34 cellular contexts compared by ENCODE assay signal in the genomic region with DNA sequence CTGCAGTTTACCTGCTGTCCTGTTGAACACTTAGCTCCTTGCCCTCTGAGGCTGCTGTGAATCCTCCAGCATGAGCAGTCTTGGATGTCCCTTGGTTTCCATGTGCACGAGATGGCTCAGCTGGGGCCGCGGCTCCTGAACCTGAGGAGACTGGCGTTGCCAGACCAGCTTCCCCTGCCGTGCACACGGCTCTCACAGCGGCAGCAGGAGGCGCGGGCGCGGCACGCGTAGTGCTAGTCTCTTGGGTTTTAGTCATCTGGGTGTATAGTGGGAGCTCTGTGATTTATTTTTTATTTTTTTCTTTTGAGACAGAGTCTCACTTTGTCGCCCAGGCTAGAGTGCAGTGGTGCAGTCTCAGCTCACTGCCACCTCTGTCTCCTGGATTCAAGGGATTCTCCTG. TPM values are rescaled to one million over a fixed set of nuclear protein-coding genes. Genes with fewer than 3 reads are reported as not detected.
"Had no signal": no experiment of that assay in that cellular context is flagged by ENCODE, and none has a peak within 500 bp of the region (broad histone marks: within the 10 kb centered on the region; RNA-seq: fewer than 3 reads in every experiment).

No MANE protein-coding gene starts in this region.

- H3K36me3 Mint-ChIP-seq: activated naive CD8-positive, alpha-beta T cell had no signal

- H3K4me1 Mint-ChIP-seq: activated B cell treated with CpG ODN at 0.5 μM for 24 hours; activated T-helper 17 cell treated with anti-CD3 and anti-CD28 coated beads, Interleukin-2, amount 50 U/mL, for 72 hours; central memory CD8-positive, alpha-beta T cell had no signal

- H3K27ac Mint-ChIP-seq: activated B cell treated with CpG ODN at 0.5 μM for 24 hours; activated CD8-positive, alpha-beta T cell treated with anti-CD3 and anti-CD28 coated beads for 36 hours; activated naive CD8-positive, alpha-beta T cell; activated T-helper 17 cell treated with anti-CD3 and anti-CD28 coated beads, Interleukin-2, amount 50 U/mL, for 72 hours; dendritic cell treated with granulocyte-macrophage colony-stimulating factor and Interleukin-4, amounts not matched to agents 40 ng/mL and 50 ng/mL, for 4 days; T-cell; T-helper 1 cell treated with Interleukin-12 subunit alpha and Interleukin-12 subunit beta and Interleukin-4 antibody, amounts not matched to agents 30 μg/mL and 1 μg/mL, for 36 hours; T-helper 2 cell treated with Interferon-gamma antibody and Interleukin-4, amounts not matched to agents 5 μg/mL and 100 μg/mL, for 36 hours had no signal

- H3K27me3 ChIP-seq: brain microvascular endothelial cell, dorsolateral prefrontal cortex, esophagus muscularis mucosa, foreskin keratinocyte, gastrocnemius medialis had no signal

- ATAC-seq: activated CD4-positive, CD25-positive, alpha-beta regulatory T cell treated with anti-CD3 and anti-CD28 coated beads, Interleukin-2, amount 50 U/mL, for 24 hours; activated CD8-positive, alpha-beta T cell treated with anti-CD3 and anti-CD28 coated beads for 36 hours; activated T-cell treated with anti-CD3 and anti-CD28 coated beads, Interleukin-2, amount 50 U/mL, for 4 hours; activated T-helper 17 cell treated with anti-CD3 and anti-CD28 coated beads, Interleukin-2, amount 50 U/mL, for 72 hours; effector memory CD8-positive, alpha-beta T cell; foreskin keratinocyte; gastrocnemius medialis; T-cell had no signal

- H3K4me1 ChIP-seq: foreskin keratinocyte had no signal

- H3K4me3 ChIP-seq: coronary artery, dorsolateral prefrontal cortex, esophagus muscularis mucosa, gastrocnemius medialis had no signal

- DNase-seq: activated B cell treated with CpG ODN at 0.5 μM for 24 hours; activated CD4-positive, alpha-beta T cell treated with anti-CD3 and anti-CD28 coated beads for 48 hours; activated CD4-positive, alpha-beta T cell treated with anti-CD3 and anti-CD28 coated beads, Interleukin-2, amount 50 U/mL, for 1 hour; activated CD4-positive, alpha-beta T cell treated with anti-CD3 and anti-CD28 coated beads, Interleukin-2, amount 50 U/mL, for 48 hours; activated CD8-positive, alpha-beta memory T cell treated with anti-CD3 and anti-CD28 coated beads for 24 hours; activated CD8-positive, alpha-beta T cell treated with anti-CD3 and anti-CD28 coated beads for 36 hours; activated effector memory CD4-positive, alpha-beta T cell treated with Interleukin-2 at 50 U/mL for 16 hours; activated gamma-delta T cell treated with Interleukin-2 at 50 U/mL for 16 hours; activated naive CD4-positive, alpha-beta T cell treated with anti-CD3 and anti-CD28 coated beads, Interleukin-2, amount 50 U/mL, for 16 hours; activated naive CD4-positive, alpha-beta T cell treated with Interleukin-2 at 50 U/mL for 16 hours; activated T-cell treated with anti-CD3 and anti-CD28 coated beads, Interleukin-2, amount 50 U/mL, for 4 hours; amniotic stem cell; brain microvascular endothelial cell; effector memory CD8-positive, alpha-beta T cell; erythroblast; foreskin keratinocyte; gastrocnemius medialis; glutamatergic neuron; T-cell; T1000; WERI-Rb-1 had no signal

- H3K27ac ChIP-seq: brain microvascular endothelial cell, esophagus muscularis mucosa, foreskin keratinocyte, WERI-Rb-1 had no signal

- H3K9me3 ChIP-seq: esophagus muscularis mucosa, gastrocnemius medialis had no signal

- H3K27me3 Mint-ChIP-seq: activated B cell treated with CpG ODN at 0.5 μM for 24 hours; activated CD8-positive, alpha-beta T cell treated with anti-CD3 and anti-CD28 coated beads for 36 hours; activated naive CD8-positive, alpha-beta T cell; activated T-helper 17 cell treated with anti-CD3 and anti-CD28 coated beads, Interleukin-2, amount 50 U/mL, for 72 hours; central memory CD8-positive, alpha-beta T cell; dendritic cell treated with granulocyte-macrophage colony-stimulating factor and Interleukin-4, amounts not matched to agents 40 ng/mL and 50 ng/mL, for 4 days; effector memory CD8-positive, alpha-beta T cell; T-cell had no signal

- H3K4me3 Mint-ChIP-seq: activated B cell treated with CpG ODN at 0.5 μM for 24 hours; activated CD8-positive, alpha-beta T cell treated with anti-CD3 and anti-CD28 coated beads for 36 hours; activated naive CD8-positive, alpha-beta T cell; activated T-cell treated with anti-CD3 and anti-CD28 coated beads, Interleukin-2, amount 50 U/mL, for 4 hours; activated T-helper 17 cell treated with anti-CD3 and anti-CD28 coated beads, Interleukin-2, amount 50 U/mL, for 72 hours; central memory CD8-positive, alpha-beta T cell; dendritic cell treated with granulocyte-macrophage colony-stimulating factor and Interleukin-4, amounts not matched to agents 40 ng/mL and 50 ng/mL, for 4 days; effector memory CD8-positive, alpha-beta T cell; T-cell; T-helper 1 cell treated with Interleukin-12 subunit alpha and Interleukin-12 subunit beta and Interleukin-4 antibody, amounts not matched to agents 30 μg/mL and 1 μg/mL, for 36 hours; T-helper 2 cell treated with Interferon-gamma antibody and Interleukin-4, amounts not matched to agents 5 μg/mL and 100 μg/mL, for 36 hours had no signal

RNA-seq across cellular contexts. Expression of gene MUC6, which starts 54.8 kb away (rescaled TPM):
- total RNA-seq: activated B cell treated with CpG ODN at 0.5 μM for 24 hours; activated CD8-positive, alpha-beta T cell treated with anti-CD3 and anti-CD28 coated beads for 36 hours; activated T-helper 17 cell treated with anti-CD3 and anti-CD28 coated beads, Interleukin-2, amount 50 U/mL, for 72 hours; astrocyte; bronchial epithelial cell; cardiac septum; dorsolateral prefrontal cortex; esophagus muscularis mucosa; foreskin keratinocyte; gastrocnemius medialis had no signal
- polyA plus RNA-seq: foreskin keratinocyte had no signal
